Comparison of ENCODE assay signal across 16 cellular contexts in the genomic region with DNA sequence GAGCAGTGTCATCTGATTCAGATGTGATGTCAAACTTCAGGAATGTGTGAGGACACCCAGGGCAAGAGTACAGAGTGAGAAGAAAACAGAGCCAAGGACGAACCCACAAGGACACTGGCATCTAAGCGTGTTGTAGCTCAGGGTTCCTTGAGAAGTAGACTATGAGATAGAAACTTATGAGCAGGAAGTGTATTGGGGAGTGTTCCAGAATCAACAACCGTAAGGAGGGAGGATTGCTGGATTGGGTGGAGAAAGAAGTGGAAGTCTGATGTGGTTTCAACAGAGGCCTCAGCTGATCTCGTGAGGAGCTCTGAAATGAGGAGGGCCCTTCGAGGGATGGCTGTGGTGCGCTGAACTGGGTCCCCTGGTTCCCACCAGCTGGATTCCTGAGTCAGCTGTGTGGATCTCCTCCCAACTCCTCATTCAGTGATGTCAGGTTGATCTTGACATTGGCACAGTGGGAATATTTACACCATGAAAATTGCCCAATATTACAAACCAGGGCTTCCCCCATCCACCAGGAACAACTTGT. TPM values are rescaled to one million over a fixed set of nuclear protein-coding genes. Genes with fewer than 3 reads are reported as not detected.
DNase-seq lines count a peak whose midpoint lies in the region; ATAC-seq and TF ChIP-seq lines count a peak whose summit lies in the region.
"Had no signal": no experiment of that assay in that cellular context is flagged by ENCODE, and none has a peak within 500 bp of the region (broad histone marks: within the 10 kb centered on the region; RNA-seq: fewer than 3 reads in every experiment).

No MANE protein-coding gene starts in this region.

- intact Hi-C loops in natural killer cell (cut with micrococcal nuclease): no loop called here
- intact Hi-C loops in thyroid gland (cut with DNase I): loop anchor here (5.0 kb wide), 1 partner anchor 76 kb away; no protein-coding TSS in a partner anchor

- H3K4me1 ChIP-seq in thyroid gland: peaks cover 3 to 19% of the 10 kb centered on the region in 2 donors
- H3K4me1 ChIP-seq: esophagus squamous epithelium had no signal

- peaks cover 9% of the 10 kb centered on the region for H3K9me3 Mint-ChIP-seq in natural killer cell treated with Interleukin-12 subunit alpha and Interleukin-12 subunit beta and Interleukin-15 and Interleukin-18, amount 100 ng/mL, for 72 hours
- H3K9me3 Mint-ChIP-seq in natural killer cell: peaks cover 7% of the 10 kb centered on the region in 2 donors

- peak overlapping the region; percentile 3 to 20 for H3K27ac Mint-ChIP-seq in natural killer cell treated with Interleukin-12 subunit alpha and Interleukin-12 subunit beta and Interleukin-15 and Interleukin-18, amount 100 ng/mL, for 72 hours
- H3K27ac Mint-ChIP-seq in natural killer cell: no peak overlapping the region
- H3K27ac Mint-ChIP-seq: brain had no signal

- TF ChIP-seq CTCF in natural killer cell (IDR thresholded peaks at IDR 0.05): no peak
- no peak for TF ChIP-seq CTCF in fibroblast of the aortic adventitia (IDR thresholded peaks at IDR 0.05; ENCODE audit: insufficient read depth, low read length)
- TF ChIP-seq CTCF in thyroid gland (IDR thresholded peaks at IDR 0.05): no peak

- H3K27me3 ChIP-seq in thyroid gland: no peaks in the 10 kb centered on the region
- H3K27me3 ChIP-seq: stomach had no signal

- no peaks in the 10 kb centered on the region for H3K9me3 ChIP-seq in thyroid gland

- TF ChIP-seq POLR2A in thyroid gland (IDR thresholded peaks at IDR 0.05): no peak

- H3K4me3 Mint-ChIP-seq in natural killer cell treated with Interleukin-12 subunit alpha and Interleukin-12 subunit beta and Interleukin-15 and Interleukin-18, amount 100 ng/mL, for 72 hours: no peak overlapping the region
- no peak overlapping the region for H3K4me3 Mint-ChIP-seq in natural killer cell
- H3K4me3 Mint-ChIP-seq: brain had no signal

- H3K4me3 ChIP-seq in fibroblast of the aortic adventitia (ENCODE audit: low read depth, low read length): no peak overlapping the region
- H3K4me3 ChIP-seq in thyroid gland (replicated peaks in 1 of 3): no peak overlapping the region
- H3K4me3 ChIP-seq: esophagus squamous epithelium, stomach had no signal

- ATAC-seq in natural killer cell treated with Interleukin-12 subunit alpha and Interleukin-12 subunit beta and Interleukin-15 and Interleukin-18, amount 100 ng/mL, for 72 hours: no peak
- no peak for ATAC-seq in natural killer cell

- H3K27ac ChIP-seq in thyroid gland: no peak overlapping the region
- H3K27ac ChIP-seq: RWPE1 had no signal

- H3K27me3 Mint-ChIP-seq in natural killer cell treated with Interleukin-12 subunit alpha and Interleukin-12 subunit beta and Interleukin-15 and Interleukin-18, amount 100 ng/mL, for 72 hours: peaks cover 10 to 14% of the 10 kb centered on the region in 2 donors
- H3K27me3 Mint-ChIP-seq in natural killer cell (ENCODE audit: low read depth in 2 of 2): peaks cover 19 to 35% of the 10 kb centered on the region in 2 donors

- 78 to 85% methylated on average over 6 of the region's 6 CpGs for WGBS in thyroid gland, 2 donors

- H3K36me3 Mint-ChIP-seq in natural killer cell treated with Interleukin-12 subunit alpha and Interleukin-12 subunit beta and Interleukin-15 and Interleukin-18, amount 100 ng/mL, for 72 hours: peaks cover 19% of the 10 kb centered on the region
- H3K36me3 Mint-ChIP-seq in natural killer cell: peaks cover 14% of the 10 kb centered on the region
- H3K36me3 Mint-ChIP-seq: brain had no signal

- no peak for DNase-seq in natural killer cell treated with Interleukin-12 subunit alpha and Interleukin-12 subunit beta and Interleukin-15 and Interleukin-18, amount 100 ng/mL, for 72 hours (ENCODE audit: low spot score)
- DNase-seq in natural killer cell (no peak), fibroblast of the aortic adventitia (ENCODE audit: low read depth) (peak; percentile 87), mucosa of gallbladder (ENCODE audit: low spot score) (peak; percentile 37), HPDE6-E6E7 (ENCODE audit: extremely low spot score) (no peak), activated T-cell treated with anti-CD3 and anti-CD28 coated beads for 4 hours (no peak), NCI-H2171 (lab: John Stamatoyannopoulos, UW) (no peak), thyroid gland (no peak)
- DNase-seq: DMS79; esophagus squamous epithelium; stimulated activated CD4-positive, alpha-beta T cell treated with anti-CD3 and anti-CD28 coated beads, Interleukin-4, amount 100 ng/mL, for 4 hours; stomach had no signal

- H3K4me1 Mint-ChIP-seq in natural killer cell treated with Interleukin-12 subunit alpha and Interleukin-12 subunit beta and Interleukin-15 and Interleukin-18, amount 100 ng/mL, for 72 hours (ENCODE audit: low read depth in 2 of 2): peaks cover 19% of the 10 kb centered on the region in 2 donors
- peaks cover 7 to 9% of the 10 kb centered on the region in 2 donors for H3K4me1 Mint-ChIP-seq in natural killer cell

- no peaks in the 10 kb centered on the region for H3K36me3 ChIP-seq in thyroid gland
- H3K36me3 ChIP-seq: esophagus squamous epithelium, stomach had no signal

RNA-seq across cellular contexts. Expression of gene IGF2R, which starts 25.7 kb away (rescaled TPM):
- total RNA-seq in natural killer cell treated with Interleukin-12 subunit alpha and Interleukin-12 subunit beta and Interleukin-15 and Interleukin-18, amount 100 ng/mL, for 72 hours: 100 to 1,000 TPM; 290 to 377 TPM
- total RNA-seq in natural killer cell (100 to 1,000 TPM; 208 to 282 (median 253) TPM), fibroblast of the aortic adventitia (ENCODE audit: low replicate concordance) (112 and 133 TPM in 2 replicates), mucosa of gallbladder (98.5 TPM), thyroid gland (100 to 1,000 TPM in 2 of 4 donors, 10 to 100 TPM in 2; 82.1 to 104 (median 94.2) TPM)

RNA-seq across cellular contexts. Expression of gene MAS1, which starts 52.4 kb away (rescaled TPM):
- under 1 TPM in 1 of 2 donors, not detected in 1; 0.02 TPM for total RNA-seq in natural killer cell treated with Interleukin-12 subunit alpha and Interleukin-12 subunit beta and Interleukin-15 and Interleukin-18, amount 100 ng/mL, for 72 hours
- total RNA-seq in natural killer cell (not detected), fibroblast of the aortic adventitia (ENCODE audit: low replicate concordance) (under 0.01 and 0.08 TPM in 2 replicates), mucosa of gallbladder (not detected), thyroid gland (not detected)
- total RNA-seq: A673, esophagus squamous epithelium, kidney epithelial cell had no signal

Comparison
In these comparisons a context has a peak if more than half of its experiments do, and no peak if none do; other contexts are left out.
1. H3K27ac Mint-ChIP-seq: peak in natural killer cell treated with Interleukin-12 subunit alpha and Interleukin-12 subunit beta and Interleukin-15 and Interleukin-18, amount 100 ng/mL, for 72 hours (2 of 2); none in natural killer cell (0 of 2).
2. DNase-seq: peak in fibroblast of the aortic adventitia (single experiment) and mucosa of gallbladder (single experiment); none in natural killer cell treated with Interleukin-12 subunit alpha and Interleukin-12 subunit beta and Interleukin-15 and Interleukin-18, amount 100 ng/mL, for 72 hours (single experiment), natural killer cell (single experiment), HPDE6-E6E7 (single experiment), activated T-cell treated with anti-CD3 and anti-CD28 coated beads for 4 hours (single experiment), NCI-H2171 (single experiment) and thyroid gland (0 of 2).